In the genomic region with DNA sequence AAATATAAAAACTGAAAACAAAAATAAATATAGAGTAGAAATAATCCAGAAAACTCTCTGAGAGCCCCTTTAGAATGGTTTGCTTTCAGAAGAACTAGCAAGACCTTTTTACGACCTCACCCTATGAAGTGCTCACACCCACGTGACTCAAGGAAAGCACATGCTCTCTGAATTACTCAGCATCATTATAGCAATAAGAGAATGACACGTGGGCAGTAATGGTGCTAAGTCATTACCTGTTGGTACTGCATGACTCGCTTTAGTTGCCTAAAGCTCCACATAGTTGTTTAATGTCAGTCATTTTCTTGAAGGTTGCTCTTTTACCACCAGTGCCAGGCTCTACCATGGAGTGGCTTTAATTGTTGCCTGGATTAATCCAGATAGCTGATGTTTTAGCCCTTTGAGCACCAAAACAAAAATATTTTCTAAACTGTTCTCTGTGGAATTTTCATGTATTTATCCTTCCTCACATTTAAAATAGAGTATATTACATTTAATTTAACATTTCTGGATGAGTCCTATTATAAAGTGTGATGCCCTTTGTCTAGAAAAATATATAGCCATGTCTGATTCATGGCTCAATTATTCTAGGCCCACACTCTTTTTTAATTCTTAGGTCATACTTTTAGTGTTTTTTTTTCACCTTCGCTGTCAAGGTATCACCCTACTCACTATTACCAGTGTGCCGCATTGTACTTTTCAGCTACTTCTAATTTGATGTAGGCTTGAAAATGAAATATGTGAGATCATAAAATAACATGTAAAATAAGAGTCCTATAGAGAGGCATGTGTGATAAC, we compare ENCODE assay signal across 13 cellular contexts. TPM values are rescaled to one million over a fixed set of nuclear protein-coding genes. Genes with fewer than 3 reads are reported as not detected.
A peak's percentile ranks its signal among the peaks of the same experiment; 100 is the strongest.
DNase-seq lines count a peak whose midpoint lies in the region; ATAC-seq and TF ChIP-seq lines count a peak whose summit lies in the region.
"Had no signal": no experiment of that assay in that cellular context is flagged by ENCODE, and none has a peak within 500 bp of the region (broad histone marks: within the 10 kb centered on the region; RNA-seq: fewer than 3 reads in every experiment).

No MANE protein-coding gene starts in this region.

- no peak for TF ChIP-seq CTCF in PC-9 (conservative IDR thresholded peaks at IDR 0.05)
- TF ChIP-seq CTCF in upper lobe of left lung (IDR thresholded peaks at IDR 0.05), result no peak

- H3K36me3 ChIP-seq in PC-9 (ENCODE audit: low read depth) (no peaks in the 10 kb centered on the region), upper lobe of left lung (no peaks in the 10 kb centered on the region)
- H3K36me3 ChIP-seq: vagina had no signal

- ATAC-seq in upper lobe of left lung (ENCODE audit: low FRiP score in 2 of 2) (no peak), GM21447 (IDR thresholded peaks at IDR 0.05; ENCODE audit: unreplicated experiment) (no peak), HG02840 (IDR thresholded peaks at IDR 0.05; ENCODE audit: low FRiP score, unreplicated experiment) (no peak)

- H3K4me1 ChIP-seq in PC-9 (replicated peaks; ENCODE audit: insufficient read depth), result peaks cover 13% of the 10 kb centered on the region; the same call in 1 of the 2 replicates
- no peaks in the 10 kb centered on the region for H3K4me1 ChIP-seq in upper lobe of left lung
- H3K4me1 ChIP-seq: vagina had no signal

- H3K9me3 ChIP-seq in PC-9 (ENCODE audit: insufficient read depth, low read depth) (peaks cover 6% of the 10 kb centered on the region; the same call in 1 of the 2 replicates), upper lobe of left lung (no peaks in the 10 kb centered on the region)
- H3K9me3 ChIP-seq: vagina had no signal

- H3K4me2 ChIP-seq in PC-9, result 0 out of 2 replicates have a peak overlapping the region, but pooled peaks have one; percentile 17

- no peak for TF ChIP-seq POLR2A in upper lobe of left lung (IDR thresholded peaks at IDR 0.05)

- peaks cover 13% of the 10 kb centered on the region; the same call in 1 of the 2 replicates for H3F3A ChIP-seq in PC-9 (ENCODE audit: insufficient read depth, low read depth)

- intact Hi-C loops in PC-9 (cut with micrococcal nuclease; ENCODE audit: unreplicated experiment), result no loop called here

- BruUV-seq in PC-9 (replicated peaks; lab: Mats Ljungman, UMichigan), result no TSS peak

- CTCF ChIA-PET in PC-9 (lab: Charles Lee), result no interaction called here

- no peaks in the 10 kb centered on the region for H3K9me2 ChIP-seq in PC-9 (ENCODE audit: insufficient read depth)

- no peaks in the 10 kb centered on the region for H3K79me2 ChIP-seq in PC-9 (ENCODE audit: low read depth)

- TF ChIP-seq EP300 in upper lobe of left lung (IDR thresholded peaks at IDR 0.05), result no peak

- no peaks in the 10 kb centered on the region for H4K20me1 ChIP-seq in PC-9 (ENCODE audit: insufficient read depth)

- peak overlapping the region; percentile 55 for H3K27ac ChIP-seq in PC-9
- no peak overlapping the region for H3K27ac ChIP-seq in upper lobe of left lung
- H3K27ac ChIP-seq: vagina had no signal

- POLR2A ChIA-PET in PC-9 (lab: Charles Lee; ENCODE audit: unreplicated experiment), result no interaction called here

- 74 to 85% methylated on average over 6 of the region's 6 CpGs for WGBS in upper lobe of left lung, 2 donors

- H3K4me3 ChIP-seq in PC-9, result no peak overlapping the region
- H3K4me3 ChIP-seq in upper lobe of left lung, result no peak overlapping the region
- H3K4me3 ChIP-seq: vagina had no signal

- H3K27me3 ChIP-seq in PC-9 (ENCODE audit: insufficient read depth, low read depth), result no peaks in the 10 kb centered on the region
- no peaks in the 10 kb centered on the region for H3K27me3 ChIP-seq in upper lobe of left lung
- H3K27me3 ChIP-seq: vagina had no signal

- peak; percentile 92 for DNase-seq in A172 (ENCODE audit: low spot score)
- DNase-seq in GM03348 (ENCODE audit: low spot score), result peak; percentile 55
- DNase-seq in PC-9, result peak in 1 of 2 experiments; percentile 86
- peak; percentile 73 for DNase-seq in glomerular visceral epithelial cell (ENCODE audit: extremely low spot score)
- DNase-seq in upper lobe of left lung, result no peak
- no peak for DNase-seq in Ammon's horn (ENCODE audit: low spot score)
- DNase-seq: activated naive CD4-positive, alpha-beta T cell; DMS79; hypothalamus; KBM-7 had no signal

- H2AFZ ChIP-seq in PC-9, result no peak overlapping the region

RNA-seq across cellular contexts. Expression of a gene that starts 56.8 kb away (rescaled TPM):
- total RNA-seq in A172 (2014; rRNA removed; shearing (Covaris generic)), result 9.5 and 10.8 TPM in 2 replicates
- 0.25 and 0.33 TPM in 2 replicates for total RNA-seq in PC-9 (2021)
- 10 to 100 TPM in 5 of 6 donors, 1 to 10 TPM in 1; 5.5 to 19.8 (median 12.1) TPM for total RNA-seq in upper lobe of left lung

Comparison
In these comparisons a context has a peak if more than half of its experiments do, and no peak if none do; other contexts are left out.
1. DNase-seq: peak in A172 (single experiment), GM03348 (single experiment) and glomerular visceral epithelial cell (single experiment); none in upper lobe of left lung (0 of 2) and Ammon's horn (single experiment).